In the genomic region with DNA sequence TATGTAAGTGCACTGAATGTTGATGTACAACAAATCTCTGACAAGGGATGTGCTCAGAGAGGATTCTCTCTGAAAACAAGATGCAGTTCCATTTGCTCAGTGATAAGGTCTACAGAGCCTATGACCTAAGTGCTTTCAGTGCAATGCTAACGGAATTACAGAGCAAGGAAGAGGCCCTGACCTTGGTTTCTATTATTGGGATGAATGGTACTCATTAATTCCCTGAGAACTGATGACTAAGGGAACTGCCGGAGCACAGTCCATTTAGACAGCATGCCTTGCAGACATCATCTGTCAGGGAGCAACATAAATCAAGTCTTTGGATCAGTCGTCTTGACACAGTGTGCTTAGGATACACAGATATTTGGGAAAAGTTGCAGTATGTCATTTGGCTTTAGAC, we compare ENCODE assay signal across 14 cellular contexts.
DNase-seq lines count a peak whose midpoint lies in the region; ATAC-seq and TF ChIP-seq lines count a peak whose summit lies in the region.
"Had no signal": no experiment of that assay in that cellular context is flagged by ENCODE, and none has a peak within 500 bp of the region (broad histone marks: within the 10 kb centered on the region; RNA-seq: fewer than 3 reads in every experiment).

No MANE protein-coding gene starts in this region.

- H3K36me3 ChIP-seq in cardiac muscle cell, result no peaks in the 10 kb centered on the region
- H3K36me3 ChIP-seq in hepatocyte (replicated peaks; ENCODE audit: insufficient read depth, low read depth), result no peaks in the 10 kb centered on the region
- no peaks in the 10 kb centered on the region for H3K36me3 ChIP-seq in upper lobe of right lung
- H3K36me3 ChIP-seq in CD4-positive, alpha-beta memory T cell (ENCODE audit: insufficient read depth, low read length), result no peaks in the 10 kb centered on the region
- H3K36me3 ChIP-seq: SJCRH30 had no signal

- CTCF ChIA-PET in CD4-positive, alpha-beta memory T cell (lab: Charles Lee; ENCODE audit: partially characterized antibody), result no interaction called here

- no peaks in the 10 kb centered on the region for H3K27me3 ChIP-seq in cardiac muscle cell
- H3K27me3 ChIP-seq in hepatocyte, result no peaks in the 10 kb centered on the region
- H3K27me3 ChIP-seq in upper lobe of right lung, result no peaks in the 10 kb centered on the region
- H3K27me3 ChIP-seq in CD4-positive, alpha-beta memory T cell (ENCODE audit: insufficient read depth, low read length), result no peaks in the 10 kb centered on the region
- H3K27me3 ChIP-seq: SJCRH30 had no signal

- H2AFZ ChIP-seq in hepatocyte, result no peak overlapping the region

- H3K4me2 ChIP-seq in hepatocyte, result peak overlapping the region; percentile 14

- H3K27me3 Mint-ChIP-seq in CD4-positive, alpha-beta memory T cell, result peaks cover 2 to 5% of the 10 kb centered on the region in 2 donors
- H3K27me3 Mint-ChIP-seq: activated naive CD8-positive, alpha-beta T cell treated with anti-CD3 and anti-CD28 coated beads for 36 hours had no signal

- H3K9me3 ChIP-seq in cardiac muscle cell (ENCODE audit: low read depth) (no peaks in the 10 kb centered on the region), hepatocyte (ENCODE audit: low read depth) (no peaks in the 10 kb centered on the region), upper lobe of right lung (no peaks in the 10 kb centered on the region)
- no peaks in the 10 kb centered on the region for H3K9me3 ChIP-seq in CD4-positive, alpha-beta memory T cell (ENCODE audit: control insufficient read depth in 1 of 2, low read length in 2 of 2)
- H3K9me3 ChIP-seq: SJCRH30 had no signal

- POLR2A ChIA-PET in CD4-positive, alpha-beta memory T cell (lab: Charles Lee; ENCODE audit: partially characterized antibody), result no interaction called here

- no peak overlapping the region for H3K27ac Mint-ChIP-seq in CD4-positive, alpha-beta memory T cell
- H3K27ac Mint-ChIP-seq: activated naive CD8-positive, alpha-beta T cell treated with anti-CD3 and anti-CD28 coated beads for 36 hours had no signal

- peaks cover 10% of the 10 kb centered on the region for H3K4me1 ChIP-seq in cardiac muscle cell (ENCODE audit: low read depth)
- H3K4me1 ChIP-seq in hepatocyte (ENCODE audit: insufficient read depth), result peaks cover 4% of the 10 kb centered on the region
- H3K4me1 ChIP-seq in upper lobe of right lung, result no peaks in the 10 kb centered on the region
- no peaks in the 10 kb centered on the region for H3K4me1 ChIP-seq in CD4-positive, alpha-beta memory T cell (ENCODE audit: insufficient read depth, low read length)

- no peak overlapping the region for H3K4me3 ChIP-seq in cardiac muscle cell
- no peak overlapping the region for H3K4me3 ChIP-seq in hepatocyte
- no peak overlapping the region for H3K4me3 ChIP-seq in upper lobe of right lung
- H3K4me3 ChIP-seq in CD4-positive, alpha-beta memory T cell (ENCODE audit: low read length in 2 of 2), result no peak overlapping the region
- H3K4me3 ChIP-seq: coronary artery, SJCRH30 had no signal

- DNase-seq in cardiac muscle cell (ENCODE audit: low read depth in 1 of 2, low spot score in 1 of 2) (peak in 1 of 2 donors; percentile 32), left ventricle myocardium superior (no peak), amniotic epithelial cell (ENCODE audit: low read depth) (peak; percentile 76), hepatocyte (ENCODE audit: low spot score) (no peak), upper lobe of right lung (no peak), DMS153 treated with DMSO at 0.1 percent for 48 hours (lab: John Stamatoyannopoulos, UW; ENCODE audit: unreplicated experiment) (no peak)
- DNase-seq in CD4-positive, alpha-beta memory T cell, result no peak
- DNase-seq: activated naive CD8-positive, alpha-beta T cell treated with anti-CD3 and anti-CD28 coated beads for 36 hours; GOT3; NCI-H1417 treated with DMSO at 0.1 percent for 48 hours; SJCRH30 had no signal

- ATAC-seq in left ventricle myocardium superior (no peak), upper lobe of right lung (peak; percentile 30), GM21717 (IDR thresholded peaks at IDR 0.05; ENCODE audit: unreplicated experiment) (no peak)

- no peaks in the 10 kb centered on the region for H3K9me3 Mint-ChIP-seq in CD4-positive, alpha-beta memory T cell
- H3K9me3 Mint-ChIP-seq: activated naive CD8-positive, alpha-beta T cell treated with anti-CD3 and anti-CD28 coated beads for 36 hours had no signal

- TF ChIP-seq CTCF in cardiac muscle cell (IDR thresholded peaks at IDR 0.05; ENCODE audit: low read depth, low read length), result no peak
- no peak for TF ChIP-seq CTCF in hepatocyte (IDR thresholded peaks at IDR 0.05; ENCODE audit: poor library complexity)
- TF ChIP-seq CTCF in upper lobe of right lung (IDR thresholded peaks at IDR 0.05), result no peak

- H4K20me1 ChIP-seq in hepatocyte (ENCODE audit: insufficient read depth, poor library complexity, severe bottlenecking), result no peaks in the 10 kb centered on the region

- H3K36me3 Mint-ChIP-seq in CD4-positive, alpha-beta memory T cell, result no peaks in the 10 kb centered on the region
- H3K36me3 Mint-ChIP-seq: activated naive CD8-positive, alpha-beta T cell treated with anti-CD3 and anti-CD28 coated beads for 36 hours had no signal

- no peak overlapping the region for H3K4me3 Mint-ChIP-seq in CD4-positive, alpha-beta memory T cell
- H3K4me3 Mint-ChIP-seq: activated naive CD8-positive, alpha-beta T cell treated with anti-CD3 and anti-CD28 coated beads for 36 hours had no signal

- intact Hi-C loops in left ventricle myocardium superior (cut with micrococcal nuclease) (no loop called here), upper lobe of right lung (cut with DNase I) (no loop called here)
- intact Hi-C loops in CD4-positive, alpha-beta memory T cell (cut with micrococcal nuclease), result no loop called here

- peak overlapping the region; percentile 12 for H3K27ac ChIP-seq in cardiac muscle cell
- H3K27ac ChIP-seq in hepatocyte, result no peak overlapping the region
- no peak overlapping the region for H3K27ac ChIP-seq in upper lobe of right lung
- no peak overlapping the region for H3K27ac ChIP-seq in CD4-positive, alpha-beta memory T cell (ENCODE audit: low read depth, low read length)
- H3K27ac ChIP-seq: coronary artery, SJCRH30, VCaP had no signal

- WGBS in hepatocyte (ENCODE audit: low lambda C conversion rate, missing lambda C conversion rate), result 39% methylated on average over 3 of the region's 3 CpGs

- peaks cover 0 to 1% (median 0%) of the 10 kb centered on the region in 4 donors for H3K4me1 Mint-ChIP-seq in CD4-positive, alpha-beta memory T cell
- H3K4me1 Mint-ChIP-seq: activated naive CD8-positive, alpha-beta T cell treated with anti-CD3 and anti-CD28 coated beads for 36 hours had no signal

- no peaks in the 10 kb centered on the region for H3K9me2 ChIP-seq in hepatocyte (replicated peaks; ENCODE audit: insufficient read depth)

- H3K79me2 ChIP-seq in hepatocyte, result no peaks in the 10 kb centered on the region
